In the genomic region with DNA sequence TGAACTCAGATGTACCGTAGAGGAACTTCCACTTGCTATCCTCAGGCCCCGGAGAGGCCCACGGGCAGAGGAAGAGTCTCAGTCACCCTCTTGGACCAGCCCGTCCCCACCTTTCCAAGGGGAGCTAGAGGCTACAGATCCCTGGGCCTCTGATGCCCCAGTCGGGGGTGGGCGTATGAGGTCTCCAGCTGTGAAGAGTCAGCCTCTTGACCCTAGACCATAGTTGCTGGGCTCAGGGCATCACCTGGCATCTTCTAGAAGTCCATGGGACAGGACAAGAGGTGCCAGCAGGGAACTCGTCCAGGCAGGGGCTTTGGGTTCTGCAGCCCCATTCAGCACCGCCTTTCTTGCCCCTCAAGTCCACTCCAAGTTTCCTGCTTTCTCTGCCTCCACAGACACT, we compare ENCODE assay signal across 20 cellular contexts. TPM values are rescaled to one million over a fixed set of nuclear protein-coding genes. Genes with fewer than 3 reads are reported as not detected.
DNase-seq lines count a peak whose midpoint lies in the region; ATAC-seq, FAIRE-seq and TF ChIP-seq lines count a peak whose summit lies in the region.
"Had no signal": no experiment of that assay in that cellular context is flagged by ENCODE, and none has a peak within 500 bp of the region (broad histone marks: within the 10 kb centered on the region; RNA-seq: fewer than 3 reads in every experiment).

No MANE protein-coding gene starts in this region.

- peaks cover 71% of the 10 kb centered on the region for H3K36me3 ChIP-seq in effector memory CD4-positive, alpha-beta T cell (ENCODE audit: control insufficient read depth, insufficient read depth, low read length)
- no peaks in the 10 kb centered on the region for H3K36me3 ChIP-seq in sigmoid colon

- 89 to 93% methylated on average over 8 of the region's 8 CpGs for WGBS in sigmoid colon, 2 donors

- no peaks in the 10 kb centered on the region for H3K4me1 ChIP-seq in effector memory CD4-positive, alpha-beta T cell (ENCODE audit: control insufficient read depth, insufficient read depth, low read length, poor library complexity, severe bottlenecking)
- H3K4me1 ChIP-seq in sigmoid colon = no peaks in the 10 kb centered on the region

- no peak for TF ChIP-seq CTCF in sigmoid colon (IDR thresholded peaks at IDR 0.05)

- H3K4me1 Mint-ChIP-seq in activated T-cell treated with anti-CD3 and anti-CD28 coated beads, Interleukin-2, amount 50 U/mL, for 72 hours (ENCODE audit: low read depth) = peaks cover 10% of the 10 kb centered on the region

- intact Hi-C loops in sigmoid colon (cut with DNase I) = no loop called here

- H3K27me3 Mint-ChIP-seq in activated T-cell treated with anti-CD3 and anti-CD28 coated beads, Interleukin-2, amount 50 U/mL, for 72 hours (ENCODE audit: low read depth) = no peaks in the 10 kb centered on the region

- no peak for TF ChIP-seq EP300 in sigmoid colon (IDR thresholded peaks at IDR 0.05)

- peaks cover 5 to 10% of the 10 kb centered on the region in 2 donors for H3K36me3 Mint-ChIP-seq in activated T-cell treated with anti-CD3 and anti-CD28 coated beads, Interleukin-2, amount 50 U/mL, for 72 hours (ENCODE audit: insufficient read depth in 2 of 2)

- no peak for DNase-seq in activated T-cell treated with anti-CD3 and anti-CD28 coated beads, Interleukin-2, amount 50 U/mL, for 72 hours
- DNase-seq in activated T-cell treated with anti-CD3 and anti-CD28 coated beads for 4 hours = no peak
- DNase-seq in GM12891 (ENCODE audit: insufficient read length, low spot score) = no peak
- no peak for DNase-seq in effector memory CD4-positive, alpha-beta T cell
- DNase-seq in sigmoid colon = peak; percentile 37
- DNase-seq in anterior cingulate cortex (lab: John Stamatoyannopoulos, UW) = no peak
- DNase-seq in SIG-M5 (lab: John Stamatoyannopoulos, UW) = no peak
- DNase-seq: GOT3, MM.1S, NCI-H146, NCI-H2081, NCI-H446 treated with DMSO at 0.1 percent for 48 hours had no signal

- no peaks in the 10 kb centered on the region for H3K9me3 Mint-ChIP-seq in activated T-cell treated with anti-CD3 and anti-CD28 coated beads, Interleukin-2, amount 50 U/mL, for 72 hours

- FAIRE-seq in GM12891 (lab: Jason Lieb, UNC) = peak; percentile 56
- FAIRE-seq: G401.6, RCC 7860 had no signal

- no peak overlapping the region for H3K4me3 ChIP-seq in effector memory CD4-positive, alpha-beta T cell (ENCODE audit: insufficient read depth, low read depth, low read length, poor library complexity, severe bottlenecking)
- H3K4me3 ChIP-seq in sigmoid colon = no peak overlapping the region
- H3K4me3 ChIP-seq: BLaER1 had no signal

- peak overlapping the region; percentile 18 for H3K27ac ChIP-seq in effector memory CD4-positive, alpha-beta T cell (ENCODE audit: insufficient read depth, low read length, poor library complexity, severe bottlenecking)
- H3K27ac ChIP-seq in sigmoid colon = no peak overlapping the region
- H3K27ac ChIP-seq: BLaER1 had no signal

- no peaks in the 10 kb centered on the region for H3K9me3 ChIP-seq in effector memory CD4-positive, alpha-beta T cell (ENCODE audit: control insufficient read depth, low read length)
- H3K9me3 ChIP-seq in sigmoid colon = no peaks in the 10 kb centered on the region
- H3K9me3 ChIP-seq: BLaER1 had no signal

- ATAC-seq in activated T-cell treated with anti-CD3 and anti-CD28 coated beads, Interleukin-2, amount 50 U/mL, for 72 hours (replicated peaks in 1 of 2) = no peak
- no peak for ATAC-seq in GM21526 (IDR thresholded peaks at IDR 0.05; ENCODE audit: low FRiP score, unreplicated experiment)
- ATAC-seq: Right ventricle myocardium inferior had no signal

- no peaks in the 10 kb centered on the region for H3K27me3 ChIP-seq in effector memory CD4-positive, alpha-beta T cell (replicated peaks; ENCODE audit: control insufficient read depth, insufficient read depth, low read length, poor library complexity, severe bottlenecking)
- H3K27me3 ChIP-seq in sigmoid colon = no peaks in the 10 kb centered on the region

- TF ChIP-seq POLR2A in GM12891 (IDR thresholded peaks at IDR 0.05; ENCODE audit: low read depth, low read length) (no peak), sigmoid colon (IDR thresholded peaks at IDR 0.05) (no peak)

- H3K4me3 Mint-ChIP-seq in activated T-cell treated with anti-CD3 and anti-CD28 coated beads, Interleukin-2, amount 50 U/mL, for 72 hours = no peak overlapping the region

- H3K27ac Mint-ChIP-seq in activated T-cell treated with anti-CD3 and anti-CD28 coated beads, Interleukin-2, amount 50 U/mL, for 72 hours = peak overlapping the region; percentile 40

TF ChIP-seq in GM12891, 5 proteins besides CTCF, POLR2A, EP300 and RAD21:
- TF ChIP-seq POU2F2 (IDR thresholded peaks at IDR 0.05; ENCODE audit: low read depth, low read length) = no peak
- no peak for TF ChIP-seq POLR2AphosphoS5 (IDR thresholded peaks at IDR 0.05; ENCODE audit: low read depth, low read length)
- TF ChIP-seq SPI1 (IDR thresholded peaks at IDR 0.05; ENCODE audit: low read depth, low read length) = no peak
- no peak for TF ChIP-seq TAF1 (IDR thresholded peaks at IDR 0.05; ENCODE audit: low read depth, low read length)
- TF ChIP-seq PAX5 (IDR thresholded peaks at IDR 0.05; ENCODE audit: insufficient read depth, low read length, severe bottlenecking) = no peak

RNA-seq across cellular contexts. Expression of a gene that starts 11.6 kb away (rescaled TPM):
- total RNA-seq in activated T-cell treated with anti-CD3 and anti-CD28 coated beads, Interleukin-2, amount 50 U/mL, for 72 hours = 100 to 1,000 TPM; 148 to 166 TPM
- 111 TPM for polyA plus RNA-seq in GM12891 (2012; ENCODE audit: low read depth, missing spikeins)
- total RNA-seq in sigmoid colon = 1 to 10 TPM; 1.7 to 8.7 (median 5.9) TPM
- 10 to 100 TPM in 2 of 3 donors, 1 to 10 TPM in 1; 6.2 to 48.3 (median 13.2) TPM for polyA plus RNA-seq in sigmoid colon
- total RNA-seq: A673, LHCN-M2 had no signal

RNA-seq across cellular contexts. Expression of a gene that starts 52.4 kb away (rescaled TPM):
- total RNA-seq in activated T-cell treated with anti-CD3 and anti-CD28 coated beads, Interleukin-2, amount 50 U/mL, for 72 hours = 10 to 100 TPM; 12.6 to 12.8 TPM
- 5.0 TPM for polyA plus RNA-seq in GM12891 (2012; ENCODE audit: low read depth, missing spikeins)
- 10 to 100 TPM in 3 of 4 donors, 1 to 10 TPM in 1; 9.3 to 18.1 (median 13.4) TPM for total RNA-seq in sigmoid colon
- polyA plus RNA-seq in sigmoid colon = 10 to 100 TPM in 1 of 3 donors, 1 to 10 TPM in 2; 6.6 to 18.0 (median 6.7) TPM

RNA-seq across cellular contexts. Expression of a gene that starts 52.6 kb away (rescaled TPM):
- under 1 TPM; 0.24 to 0.42 TPM for total RNA-seq in activated T-cell treated with anti-CD3 and anti-CD28 coated beads, Interleukin-2, amount 50 U/mL, for 72 hours
- polyA plus RNA-seq in GM12891 (2012; ENCODE audit: low read depth, missing spikeins) = 0.69 TPM
- total RNA-seq in sigmoid colon = 10 to 100 TPM in 1 of 4 donors, 1 to 10 TPM in 3; 2.6 to 11.1 (median 4.7) TPM
- 1 to 10 TPM; 1.8 to 3.3 (median 2.5) TPM for polyA plus RNA-seq in sigmoid colon
- total RNA-seq: A673, LHCN-M2, OCI-LY7 had no signal

Comparison
In these comparisons a context has a peak if more than half of its experiments do, and no peak if none do; other contexts are left out.
1. RNA of a gene that starts 11.6 kb away (total RNA-seq): 148 to 166 TPM in activated T-cell treated with anti-CD3 and anti-CD28 coated beads, Interleukin-2, amount 50 U/mL, for 72 hours; 1.7 to 8.7 TPM in sigmoid colon; every median in the first group is over 10 times any median in the second.